ENCODE assay signal across 8 cellular contexts in genomic region chr19:1243768-1244692, GRCh38. TPM values are rescaled to one million over a fixed set of nuclear protein-coding genes. Genes with fewer than 3 reads are reported as not detected.
A peak's percentile ranks its signal among the peaks of the same experiment; 100 is the strongest.
DNase-seq lines count a peak whose midpoint lies in the region; TF ChIP-seq lines count a peak whose summit lies in the region.

No MANE protein-coding gene starts in this region.

- H3K4me1 Mint-ChIP-seq in endothelial cell (ENCODE audit: unreplicated experiment), result peaks cover 7% of the 10 kb centered on the region

- H3K27me3 Mint-ChIP-seq in endothelial cell (ENCODE audit: unreplicated experiment), result peaks cover 18% of the 10 kb centered on the region

- no peak overlapping the region for H3K27ac Mint-ChIP-seq in endothelial cell (ENCODE audit: unreplicated experiment)

- H3K9me2 ChIP-seq in GM23248 (ENCODE audit: insufficient read depth), result no peaks in the 10 kb centered on the region

- H3K27ac ChIP-seq in GM23248 (peak overlapping the region; percentile 67), mucosa of rectum (ENCODE audit: low read depth in 2 of 2, low read length in 2 of 2) (peak overlapping the region; percentile 95 to 99)

- H3K4me1 ChIP-seq in GM23248 (ENCODE audit: insufficient read depth) (peaks cover 37% of the 10 kb centered on the region), mucosa of rectum (ENCODE audit: control insufficient read depth in 2 of 2, insufficient read depth in 2 of 2, low read length in 2 of 2) (peaks cover 52 to 66% of the 10 kb centered on the region in 2 donors)

- peak; percentile 80 for TF ChIP-seq CTCF in AG10803 (conservative IDR thresholded peaks at IDR 0.05; ENCODE audit: low read length)
- TF ChIP-seq CTCF in endothelial cell (IDR thresholded peaks at IDR 0.05; ENCODE audit: unreplicated experiment), result peak; percentile 74

- no peaks in the 10 kb centered on the region for H3K36me3 Mint-ChIP-seq in endothelial cell (ENCODE audit: low read depth, unreplicated experiment)

- peaks cover 31% of the 10 kb centered on the region for H3K79me2 ChIP-seq in GM23248 (ENCODE audit: insufficient read depth)

- no peaks in the 10 kb centered on the region for H4K20me1 ChIP-seq in GM23248 (ENCODE audit: insufficient read depth)

- 27 to 42% methylated on average over 17 to 33 of the region's 33 CpGs for WGBS in GM23248 (ENCODE audit: low coverage in 1 of 2, low lambda C conversion rate in 2 of 2, missing lambda C conversion rate in 2 of 2), 2 experiments

- H3K27me3 ChIP-seq in GM23248 (replicated peaks; ENCODE audit: insufficient read depth) (no peaks in the 10 kb centered on the region), mucosa of rectum (ENCODE audit: control insufficient read depth in 2 of 2, insufficient read depth in 2 of 2, low read length in 2 of 2) (no peaks in the 10 kb centered on the region)

- H3K4me2 ChIP-seq in GM23248 (ENCODE audit: unreplicated experiment), result peak overlapping the region; percentile 78

- in situ Hi-C loops in GM23248 (cut with MboI), result no loop called here

- H3K4me3 ChIP-seq in AG10803 (ENCODE audit: low read length) (peak overlapping the region; percentile 48), GM23248 (peak overlapping the region; percentile 59), mucosa of rectum (ENCODE audit: low read length in 2 of 2) (peak overlapping the region; percentile 44 to 52)

- H2AFZ ChIP-seq in GM23248, result no peak overlapping the region

- no peaks in the 10 kb centered on the region for H3K36me3 ChIP-seq in GM23248 (ENCODE audit: low read depth)
- H3K36me3 ChIP-seq in mucosa of rectum (ENCODE audit: control insufficient read depth in 2 of 2, insufficient read depth in 2 of 2, low read length in 2 of 2), result no peaks in the 10 kb centered on the region

- no peak overlapping the region for H3K4me3 Mint-ChIP-seq in endothelial cell (ENCODE audit: unreplicated experiment)

- DNase-seq in AG10803 (ENCODE audit: low read depth) (peak; percentile 82), GM23248 (peak; percentile 94), NOMO-1 treated with DMSO at 0.1 percent for 48 hours (lab: John Stamatoyannopoulos, UW; ENCODE audit: unreplicated experiment) (peak; percentile 82), endothelial cell (ENCODE audit: low spot score) (peak; percentile 90), mesenteric fat pad (ENCODE audit: low spot score) (no peak)
- DNase-seq in activated CD8-positive, alpha-beta memory T cell treated with anti-CD3 and anti-CD28 coated beads, Interleukin-2, amount 50 U/mL, for 1 hour (ENCODE audit: extremely low read depth), result peak; percentile 80
- peak; percentile 91 for DNase-seq in stimulated activated CD8-positive, alpha-beta memory T cell treated with anti-CD3 and anti-CD28 coated beads, Interleukin-4, amount 100 ng/mL, for 48 hours

- H3K9me3 ChIP-seq in GM23248 (ENCODE audit: low read depth) (no peaks in the 10 kb centered on the region), mucosa of rectum (ENCODE audit: control insufficient read depth in 2 of 2, low read length in 2 of 2) (no peaks in the 10 kb centered on the region)

- peaks cover 25% of the 10 kb centered on the region for H3F3A ChIP-seq in GM23248 (ENCODE audit: insufficient read depth)

- H3K9ac ChIP-seq in GM23248 (peak overlapping the region; percentile 87), mucosa of rectum (ENCODE audit: low read depth in 1 of 2, low read length in 2 of 2) (peak overlapping the region; percentile 41 to 74)

- no peaks in the 10 kb centered on the region for H3K9me3 Mint-ChIP-seq in endothelial cell (ENCODE audit: unreplicated experiment)

RNA-seq across cellular contexts. Expression of gene ATP5F1D, which starts 2.5 kb away (rescaled TPM):
- 27.4 and 38.9 TPM in 2 replicates for total RNA-seq in GM23248 (2014; rRNA removed; shearing (Covaris generic))
- polyA plus RNA-seq in GM23248 (2016; fragmentation: Nextera tagmentation; extraction: Ambion mirVana), result 287 and 290 TPM in 2 replicates
- total RNA-seq in endothelial cell (ENCODE audit: unreplicated experiment) (175 TPM), mesenteric fat pad (189 TPM)

RNA-seq across cellular contexts. Expression of gene MIDN, which starts 4.4 kb away (rescaled TPM):
- 9.4 and 18.5 TPM in 2 replicates for total RNA-seq in GM23248 (2014; rRNA removed; shearing (Covaris generic))
- polyA plus RNA-seq in GM23248 (2016; fragmentation: Nextera tagmentation; extraction: Ambion mirVana), result 3.1 and 4.0 TPM in 2 replicates
- total RNA-seq in endothelial cell (ENCODE audit: unreplicated experiment) (204 TPM), mesenteric fat pad (156 TPM)

RNA-seq across cellular contexts. Expression of gene CBARP, which starts 6.2 kb away (rescaled TPM):
- total RNA-seq in GM23248 (2014; rRNA removed; shearing (Covaris generic)), result 2.7 and 4.5 TPM in 2 replicates
- polyA plus RNA-seq in GM23248 (2016; fragmentation: Nextera tagmentation; extraction: Ambion mirVana), result 0.29 and 0.41 TPM in 2 replicates
- total RNA-seq in endothelial cell (ENCODE audit: unreplicated experiment) (10.4 TPM), mesenteric fat pad (6.2 TPM)

RNA-seq across cellular contexts. Expression of gene CIRBP, which starts 25.1 kb away (rescaled TPM):
- 239 and 392 TPM in 2 replicates for total RNA-seq in GM23248 (2014; rRNA removed; shearing (Covaris generic))
- 163 and 185 TPM in 2 replicates for polyA plus RNA-seq in GM23248 (2016; fragmentation: Nextera tagmentation; extraction: Ambion mirVana)
- total RNA-seq in endothelial cell (ENCODE audit: unreplicated experiment) (315 TPM), mesenteric fat pad (243 TPM)

RNA-seq across cellular contexts. Expression of gene FAM174C, which starts 31.3 kb away (rescaled TPM):
- 61.5 and 84.5 TPM in 2 replicates for total RNA-seq in GM23248 (2014; rRNA removed; shearing (Covaris generic))
- 67.8 and 81.6 TPM in 2 replicates for polyA plus RNA-seq in GM23248 (2016; fragmentation: Nextera tagmentation; extraction: Ambion mirVana)
- 22.7 TPM for total RNA-seq in endothelial cell (ENCODE audit: unreplicated experiment)
- 53.2 TPM for total RNA-seq in mesenteric fat pad
